10 cellular contexts compared by ENCODE assay signal in genomic region chr7:75054744-75055527, GRCh38. TPM values are rescaled to one million over a fixed set of nuclear protein-coding genes. Genes with fewer than 3 reads are reported as not detected.
DNase-seq lines count a peak whose midpoint lies in the region; ATAC-seq and TF ChIP-seq lines count a peak whose summit lies in the region.
"Had no signal": no experiment of that assay in that cellular context is flagged by ENCODE, and none has a peak within 500 bp of the region (broad histone marks: within the 10 kb centered on the region; RNA-seq: fewer than 3 reads in every experiment).

No MANE protein-coding gene starts in this region.

- no peak overlapping the region for H4K91ac ChIP-seq in trophoblast cell (ENCODE audit: low read depth, low read length)

- H2AFZ ChIP-seq in trophoblast cell (ENCODE audit: insufficient read depth, low read length, poor library complexity): no peak overlapping the region

- H2BK5ac ChIP-seq in trophoblast cell (ENCODE audit: low read depth, low read length, poor library complexity): no peak overlapping the region

- H3K27me3 ChIP-seq in BJ (ENCODE audit: control insufficient read depth, insufficient read depth, low read length): no peaks in the 10 kb centered on the region
- no peaks in the 10 kb centered on the region for H3K27me3 ChIP-seq in adrenal gland
- H3K27me3 ChIP-seq in trophoblast cell (ENCODE audit: insufficient read depth, low read length): no peaks in the 10 kb centered on the region
- H3K27me3 ChIP-seq: neutrophil had no signal

- no peaks in the 10 kb centered on the region for H3K79me1 ChIP-seq in trophoblast cell (ENCODE audit: low read length)

- H3K4me3 ChIP-seq in BJ (ENCODE audit: low read depth, low read length) (no peak overlapping the region), adrenal gland (no peak overlapping the region), trophoblast cell (ENCODE audit: low read depth, low read length) (no peak overlapping the region)

- H2AK5ac ChIP-seq in trophoblast cell (ENCODE audit: low read length): no peak overlapping the region

- no peak for TF ChIP-seq CTCF in BJ (IDR thresholded peaks at IDR 0.05; ENCODE audit: insufficient read depth, low read depth, low read length)
- no peak for TF ChIP-seq CTCF in adrenal gland (IDR thresholded peaks at IDR 0.05)

- ATAC-seq in Right ventricle myocardium inferior (peak; percentile 74), HG03460 (IDR thresholded peaks at IDR 0.05; ENCODE audit: unreplicated experiment) (no peak), GM18517 (IDR thresholded peaks at IDR 0.05; ENCODE audit: unreplicated experiment) (no peak), HG03139 (IDR thresholded peaks at IDR 0.05; ENCODE audit: unreplicated experiment) (no peak), HG03432 (IDR thresholded peaks at IDR 0.05; ENCODE audit: unreplicated experiment) (no peak)
- ATAC-seq: WTC11 had no signal

- H4K8ac ChIP-seq in trophoblast cell (ENCODE audit: low read depth, low read length): no peak overlapping the region

- H3K4me1 ChIP-seq in adrenal gland (replicated peaks in 1 of 2) (peaks cover 28 to 32% of the 10 kb centered on the region in 2 donors), trophoblast cell (ENCODE audit: control insufficient read depth in 1 of 2, insufficient read depth in 2 of 2, low read length in 2 of 2) (no peaks in the 10 kb centered on the region)

- 74 to 83% (median 77%) methylated on average over 12 of the region's 12 CpGs for WGBS in adrenal gland, 4 donors
- WGBS in trophoblast cell (ENCODE audit: extremely low coverage, insufficient coverage, insufficient read length): no CpG with 5 or more reads among the region's 12 CpGs

- no peak overlapping the region for H3K9ac ChIP-seq in trophoblast cell (ENCODE audit: low read length)

- no peak for TF ChIP-seq POLR2A in adrenal gland (IDR thresholded peaks at IDR 0.05)

- intact Hi-C loops in adrenal gland (cut with DNase I) (no loop called here), Right ventricle myocardium inferior (cut with DNase I) (no loop called here)

- H2BK120ac ChIP-seq in trophoblast cell (ENCODE audit: insufficient read depth, low read length, poor library complexity): no peak overlapping the region

- H3K27ac ChIP-seq in adrenal gland (peak overlapping the region in 4 of 5 donors; percentile 66 to 77 (median 73)), trophoblast cell (ENCODE audit: low read depth, low read length) (no peak overlapping the region)
- H3K27ac ChIP-seq: neutrophil had no signal

- no peak overlapping the region for H3K4ac ChIP-seq in trophoblast cell (ENCODE audit: low read depth, low read length)

- no peak overlapping the region for H4K12ac ChIP-seq in trophoblast cell (ENCODE audit: low read depth, low read length)

- H3K36me3 ChIP-seq in BJ (ENCODE audit: control insufficient read depth, insufficient read depth, low read length) (peaks cover 18% of the 10 kb centered on the region), adrenal gland (replicated peaks in 1 of 2) (peaks cover 0 to 71% of the 10 kb centered on the region in 2 donors), trophoblast cell (ENCODE audit: control insufficient read depth in 1 of 2, insufficient read depth in 2 of 2, low read length in 2 of 2) (peaks cover 64 to 68% of the 10 kb centered on the region in 2 experiments)

- H3K14ac ChIP-seq in trophoblast cell (ENCODE audit: low read length): no peak overlapping the region

- H2BK12ac ChIP-seq in trophoblast cell (ENCODE audit: low read length): no peak overlapping the region

- DNase-seq in BJ (ENCODE audit: low read depth) (peak; percentile 78), adrenal gland (peak; percentile 70 to 94 (median 90)), Right ventricle myocardium inferior (ENCODE audit: missing footprints) (no peak), trophoblast cell (peak; percentile 42 to 68)

- H3K79me2 ChIP-seq in trophoblast cell (ENCODE audit: control insufficient read depth, insufficient read depth, low read length, poor library complexity): no peaks in the 10 kb centered on the region

- CTCF ChIA-PET in BJ (lab: Yijun Ruan, JAX): interaction anchor here (2.6 kb wide), 1 partner anchor 10 kb away, joined by 13 read pairs; no protein-coding TSS in a partner anchor

- POLR2A ChIA-PET in BJ (lab: Charles Lee): no interaction called here

- H3K9me3 ChIP-seq in adrenal gland (replicated peaks in 1 of 3): no peaks in the 10 kb centered on the region
- H3K9me3 ChIP-seq in trophoblast cell (ENCODE audit: insufficient read depth, low read depth, low read length): no peaks in the 10 kb centered on the region
- H3K9me3 ChIP-seq: neutrophil had no signal

- H3K18ac ChIP-seq in trophoblast cell (ENCODE audit: low read length): no peak overlapping the region

- no peak overlapping the region for H3K23ac ChIP-seq in trophoblast cell (ENCODE audit: low read length)

- no peak overlapping the region for H3K4me2 ChIP-seq in trophoblast cell (ENCODE audit: low read length)

RNA-seq across cellular contexts. Expression of gene RCC1L, which starts 18.7 kb away (rescaled TPM):
- polyA plus RNA-seq in BJ (2011; rRNA removed) (52.2 and 54.1 TPM in 2 replicates), adrenal gland (10 to 100 TPM; 42.3 to 63.7 (median 54.6) TPM)
- 12.8 and 22.5 TPM in 2 replicates for polyA minus RNA-seq in BJ (2011; rRNA and poly(A)+ RNA removed)
- total RNA-seq in adrenal gland (100 to 1,000 TPM in 1 of 8 donors, 10 to 100 TPM in 7; 46.2 to 103 (median 70.7) TPM), Right ventricle myocardium inferior (49.2 TPM)
- 15.5 and 16.1 TPM in 2 replicates for polyA plus RNA-seq in trophoblast cell (2013)

RNA-seq across cellular contexts. Expression of gene GTF2IRD2B, which starts 37.5 kb away (rescaled TPM):
- polyA plus RNA-seq in BJ (2011; rRNA removed) (16.9 and 20.2 TPM in 2 replicates), adrenal gland (10 to 100 TPM; 15.0 to 25.5 (median 23.4) TPM)
- 17.3 and 18.0 TPM in 2 replicates for polyA minus RNA-seq in BJ (2011; rRNA and poly(A)+ RNA removed)
- total RNA-seq in adrenal gland (10 to 100 TPM; 22.4 to 82.7 (median 44.4) TPM), Right ventricle myocardium inferior (29.3 TPM)
- 5.3 and 7.3 TPM in 2 replicates for polyA plus RNA-seq in trophoblast cell (2013)
